In the genomic region with DNA sequence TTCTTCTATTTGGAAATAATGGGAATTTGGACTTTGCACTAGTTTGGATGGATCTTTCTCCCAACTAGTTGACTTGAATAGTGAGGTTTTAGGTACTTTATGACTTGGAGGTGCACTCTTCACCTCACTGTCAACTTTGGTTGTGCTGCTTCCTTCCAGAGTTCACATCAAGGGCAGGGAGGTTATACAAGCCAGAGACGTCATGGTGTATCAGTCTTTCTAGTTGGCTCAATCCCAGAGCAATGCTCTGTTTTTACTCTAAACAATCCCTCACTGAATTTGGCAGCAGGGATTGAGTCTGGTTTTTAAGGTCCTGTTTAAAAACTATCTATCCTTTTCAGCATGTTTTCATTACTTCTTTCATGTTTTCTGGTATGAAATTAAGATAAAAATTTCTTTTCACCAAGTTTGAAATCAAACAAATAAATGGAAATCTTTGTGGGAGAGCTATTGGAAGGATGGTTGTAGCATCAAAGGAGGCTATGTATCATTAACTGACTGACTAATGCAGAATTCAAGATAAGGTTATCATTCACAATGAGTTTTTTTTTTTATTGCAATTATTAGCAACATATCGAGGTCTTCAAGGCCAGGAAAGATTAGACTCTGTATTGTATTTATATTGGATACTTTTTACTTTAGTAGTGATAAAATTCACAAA, we compare ENCODE assay signal across 18 cellular contexts. TPM values are rescaled to one million over a fixed set of nuclear protein-coding genes. Genes with fewer than 3 reads are reported as not detected.
DNase-seq lines count a peak whose midpoint lies in the region; ATAC-seq and TF ChIP-seq lines count a peak whose summit lies in the region.
"Had no signal": no experiment of that assay in that cellular context is flagged by ENCODE, and none has a peak within 500 bp of the region (broad histone marks: within the 10 kb centered on the region; RNA-seq: fewer than 3 reads in every experiment).

No MANE protein-coding gene starts in this region.

- H3K9me3 Mint-ChIP-seq in nephron, result peaks cover 30% of the 10 kb centered on the region
- peaks cover 5% of the 10 kb centered on the region for H3K9me3 Mint-ChIP-seq in activated naive CD4-positive, alpha-beta T cell treated with anti-CD3 and anti-CD28 coated beads, Interleukin-2, amount 10 ng/mL, durations not matched to agents 7 days and 5 days

- H3K27ac Mint-ChIP-seq in nephron, result peak overlapping the region; percentile 63 to 91 (median 82)
- no peak overlapping the region for H3K27ac Mint-ChIP-seq in activated naive CD4-positive, alpha-beta T cell treated with anti-CD3 and anti-CD28 coated beads, Interleukin-2, amount 10 ng/mL, durations not matched to agents 7 days and 5 days
- H3K27ac Mint-ChIP-seq: activated T-cell treated with anti-CD3 and anti-CD28 coated beads, Interleukin-2, amount 50 U/mL, for 72 hours; T-helper 1 cell treated with Interleukin-12 subunit alpha and Interleukin-12 subunit beta and Interleukin-4 antibody, amounts not matched to agents 30 μg/mL and 1 μg/mL, for 36 hours had no signal

- no peak overlapping the region for H3K4me3 Mint-ChIP-seq in nephron
- no peak overlapping the region for H3K4me3 Mint-ChIP-seq in activated naive CD4-positive, alpha-beta T cell treated with anti-CD3 and anti-CD28 coated beads, Interleukin-2, amount 10 ng/mL, durations not matched to agents 7 days and 5 days
- H3K4me3 Mint-ChIP-seq: activated T-cell treated with anti-CD3 and anti-CD28 coated beads, Interleukin-2, amount 50 U/mL, for 72 hours; T-helper 1 cell treated with Interleukin-12 subunit alpha and Interleukin-12 subunit beta and Interleukin-4 antibody, amounts not matched to agents 30 μg/mL and 1 μg/mL, for 36 hours had no signal

- H3K36me3 Mint-ChIP-seq in nephron (ENCODE audit: low read depth), result peaks cover 15% of the 10 kb centered on the region
- no peaks in the 10 kb centered on the region for H3K36me3 Mint-ChIP-seq in activated naive CD4-positive, alpha-beta T cell treated with anti-CD3 and anti-CD28 coated beads, Interleukin-2, amount 10 ng/mL, durations not matched to agents 7 days and 5 days

- H3K27me3 Mint-ChIP-seq in nephron (ENCODE audit: low read depth), result no peaks in the 10 kb centered on the region
- peaks cover 11% of the 10 kb centered on the region for H3K27me3 Mint-ChIP-seq in activated naive CD4-positive, alpha-beta T cell treated with anti-CD3 and anti-CD28 coated beads, Interleukin-2, amount 10 ng/mL, durations not matched to agents 7 days and 5 days

- ATAC-seq in GM18519 (IDR thresholded peaks at IDR 0.05; ENCODE audit: low FRiP score, unreplicated experiment), result no peak
- ATAC-seq: activated T-cell treated with anti-CD3 and anti-CD28 coated beads, Interleukin-2, amount 50 U/mL, for 72 hours; GM12878; upper lobe of right lung had no signal

- DNase-seq in AG08396 (ENCODE audit: low spot score) (peak; percentile 14), RPMI7951 (ENCODE audit: low read depth) (peak; percentile 68), fibroblast of peridontal ligament (ENCODE audit: extremely low read depth) (peak; percentile 90), inferior parietal cortex (ENCODE audit: extremely low spot score) (no peak)
- DNase-seq in stimulated activated naive CD4-positive, alpha-beta T cell (lab: John Stamatoyannopoulos, UW), result no peak
- DNase-seq in activated naive CD4-positive, alpha-beta T cell treated with anti-CD3 and anti-CD28 coated beads, Interleukin-2, amount 10 ng/mL, durations not matched to agents 7 days and 5 days, result no peak
- DNase-seq: activated CD4-positive, alpha-beta T cell treated with anti-CD3 and anti-CD28 coated beads for 4 hours; activated T-cell treated with anti-CD3 and anti-CD28 coated beads, Interleukin-2, amount 50 U/mL, for 72 hours; anterior cingulate cortex; DMS79 treated with DMSO at 0.1 percent for 48 hours; effector memory CD4-positive, alpha-beta T cell; NCI-H1105 treated with DMSO at 0.1 percent for 48 hours; PC-9; upper lobe of right lung had no signal

- no peak for TF ChIP-seq CTCF in nephron (IDR thresholded peaks at IDR 0.05; ENCODE audit: unreplicated experiment in 3 of 3)

- peaks cover 17% of the 10 kb centered on the region for H3K4me1 Mint-ChIP-seq in nephron
- no peaks in the 10 kb centered on the region for H3K4me1 Mint-ChIP-seq in activated naive CD4-positive, alpha-beta T cell treated with anti-CD3 and anti-CD28 coated beads, Interleukin-2, amount 10 ng/mL, durations not matched to agents 7 days and 5 days

- CTCF ChIA-PET in activated naive CD4-positive, alpha-beta T cell treated with anti-CD3 and anti-CD28 coated beads, Interleukin-2, amount 10 ng/mL, durations not matched to agents 7 days and 5 days (lab: Charles Lee), result no interaction called here

RNA-seq across cellular contexts. Expression of a gene that starts 28.0 kb away (rescaled TPM):
- 29.1 and 43.0 TPM in 2 replicates for total RNA-seq in RPMI7951 (2014; rRNA removed; shearing (Covaris generic))

Comparison
In these comparisons a context has a peak if more than half of its experiments do, and no peak if none do; other contexts are left out.
1. DNase-seq: peak in AG08396 (single experiment), RPMI7951 (single experiment) and fibroblast of peridontal ligament (single experiment); none in stimulated activated naive CD4-positive, alpha-beta T cell (0 of 6), activated naive CD4-positive, alpha-beta T cell treated with anti-CD3 and anti-CD28 coated beads, Interleukin-2, amount 10 ng/mL, durations not matched to agents 7 days and 5 days (single experiment) and inferior parietal cortex (single experiment).